1 cellular context compared by ENCODE assay signal in the genomic region with DNA sequence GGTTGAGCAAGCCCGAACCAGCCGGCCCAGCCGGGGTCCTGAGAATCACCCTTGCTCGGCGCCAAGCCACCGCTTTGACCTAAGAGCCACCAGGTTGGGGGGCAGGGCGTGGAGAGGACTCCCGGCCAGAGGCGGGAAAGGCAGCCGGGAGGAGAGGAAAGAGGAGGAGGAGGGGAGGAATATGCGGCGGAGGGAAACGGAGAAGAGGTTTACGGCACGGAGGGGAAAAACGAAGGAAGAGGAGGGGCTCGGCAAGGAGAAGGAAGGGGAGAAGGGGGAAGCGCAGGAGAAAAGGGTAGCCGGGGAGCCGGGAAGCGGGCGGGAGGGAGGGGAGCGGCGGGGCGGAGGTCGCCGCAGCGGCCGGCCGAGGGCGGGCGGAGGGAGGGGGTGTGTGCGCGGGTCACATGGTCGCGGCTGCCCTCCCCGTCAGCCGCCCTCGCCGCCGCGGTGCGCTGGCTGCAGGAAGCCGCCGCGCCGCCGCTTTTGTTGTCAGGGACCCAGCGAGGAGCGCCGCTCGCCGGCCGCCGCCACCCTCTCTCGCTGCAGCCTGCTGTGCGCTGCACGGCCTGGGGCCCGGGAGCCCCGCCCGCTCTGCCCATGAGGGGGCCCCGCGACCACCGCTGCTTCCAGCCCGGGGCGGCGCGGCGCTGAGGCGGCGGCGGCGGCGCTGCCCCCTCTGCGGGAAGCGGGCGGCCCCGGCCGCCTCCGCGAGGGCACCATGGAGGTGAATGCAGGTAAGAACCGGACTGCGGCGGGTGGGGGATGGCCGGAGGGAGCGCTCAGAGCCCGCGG.
TF ChIP-seq lines count a peak whose summit lies in the region.

Gene NR1D2, plus strand, starts transcription at position 426 of the 792 bp plus-strand sequence. Its CDS starts 293 bp downstream, at position 719.

TF ChIP-seq in GM12878, 131 proteins besides CTCF, POLR2A, EP300 and RAD21 (continued from another document):
- TF ChIP-seq USF1 (IDR thresholded peaks at IDR 0.05; ENCODE audit: borderline replicate concordance, extremely low read length, insufficient read depth, low read depth, low read length): peak; percentile 74
- peak; percentile 67; the same call in 1 of the 2 replicates for TF ChIP-seq NBN (IDR thresholded peaks at IDR 0.05)
- TF ChIP-seq HDGF (IDR thresholded peaks at IDR 0.05): 0 out of 2 replicates have a peak, but pooled peaks have one; percentile 54
- TF ChIP-seq, protein P1, sequence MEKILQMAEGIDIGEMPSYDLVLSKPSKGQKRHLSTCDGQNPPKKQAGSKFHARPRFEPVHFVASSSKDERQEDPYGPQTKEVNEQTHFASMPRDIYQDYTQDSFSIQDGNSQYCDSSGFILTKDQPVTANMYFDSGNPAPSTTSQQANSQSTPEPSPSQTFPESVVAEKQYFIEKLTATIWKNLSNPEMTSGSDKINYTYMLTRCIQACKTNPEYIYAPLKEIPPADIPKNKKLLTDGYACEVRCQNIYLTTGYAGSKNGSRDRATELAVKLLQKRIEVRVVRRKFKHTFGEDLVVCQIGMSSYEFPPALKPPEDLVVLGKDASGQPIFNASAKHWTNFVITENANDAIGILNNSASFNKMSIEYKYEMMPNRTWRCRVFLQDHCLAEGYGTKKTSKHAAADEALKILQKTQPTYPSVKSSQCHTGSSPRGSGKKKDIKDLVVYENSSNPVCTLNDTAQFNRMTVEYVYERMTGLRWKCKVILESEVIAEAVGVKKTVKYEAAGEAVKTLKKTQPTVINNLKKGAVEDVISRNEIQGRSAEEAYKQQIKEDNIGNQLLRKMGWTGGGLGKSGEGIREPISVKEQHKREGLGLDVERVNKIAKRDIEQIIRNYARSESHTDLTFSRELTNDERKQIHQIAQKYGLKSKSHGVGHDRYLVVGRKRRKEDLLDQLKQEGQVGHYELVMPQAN (conservative IDR thresholded peaks at IDR 0.05): peak; percentile 61
- TF ChIP-seq IKZF1 (conservative IDR thresholded peaks at IDR 0.05): peak; percentile 44; the same call in 1 of the 2 replicates
- no peak for TF ChIP-seq TCF12 (IDR thresholded peaks at IDR 0.05; ENCODE audit: low read depth, low read length)
- TF ChIP-seq EGR1 (IDR thresholded peaks at IDR 0.05; ENCODE audit: borderline replicate concordance in 1 of 2, low read depth in 2 of 2, low read length in 2 of 2): peak in 1 of 2 experiments; percentile 36; a peak in 1 of 3 replicates
- TF ChIP-seq SMARCA5 (IDR thresholded peaks at IDR 0.05): peak; percentile 81
- peak; percentile 67 to 74 for TF ChIP-seq IKZF2 (IDR thresholded peaks at IDR 0.05)
- TF ChIP-seq CHD4 (IDR thresholded peaks at IDR 0.05): no peak
- peak in 1 of 2 experiments; percentile 65; a peak in 2 of 4 replicates for TF ChIP-seq BHLHE40 (IDR thresholded peaks at IDR 0.05; ENCODE audit: borderline replicate concordance in 1 of 2, low read depth in 2 of 2, low read length in 1 of 2)
- peak; percentile 29; the same call in 1 of the 2 replicates for TF ChIP-seq MXI1 (IDR thresholded peaks at IDR 0.05; ENCODE audit: low read depth, low read length)
- no peak for TF ChIP-seq TBL1XR1 (IDR thresholded peaks at IDR 0.05; ENCODE audit: low read depth, low read length)
- TF ChIP-seq RB1 (IDR thresholded peaks at IDR 0.05; ENCODE audit: borderline replicate concordance): no peak
- TF ChIP-seq YY1 (IDR thresholded peaks at IDR 0.05; ENCODE audit: low read depth, low read length): no peak
- peak; percentile 69 for TF ChIP-seq LARP7 (IDR thresholded peaks at IDR 0.05)
- peak; percentile 44; the same call in 1 of the 2 replicates for TF ChIP-seq EED (IDR thresholded peaks at IDR 0.05; ENCODE audit: low read depth)
- no peak for TF ChIP-seq FOS (IDR thresholded peaks at IDR 0.05; ENCODE audit: borderline replicate concordance, extremely low read depth, insufficient read length)
TF ChIP-seq in GM12878: peak in this region for 16.
